Comparison of ENCODE assay signal across 9 cellular contexts in genomic region chr20:31700747-31701146, GRCh38. TPM values are rescaled to one million over a fixed set of nuclear protein-coding genes. Genes with fewer than 3 reads are reported as not detected.
DNase-seq lines count a peak whose midpoint lies in the region; ATAC-seq, FAIRE-seq and TF ChIP-seq lines count a peak whose summit lies in the region.
"Had no signal": no experiment of that assay in that cellular context is flagged by ENCODE, and none has a peak within 500 bp of the region (broad histone marks: within the 10 kb centered on the region; RNA-seq: fewer than 3 reads in every experiment).

No MANE protein-coding gene starts in this region.

- H3K36me3 ChIP-seq in IMR-90 (ENCODE audit: control insufficient read depth, insufficient read depth, low read length) (peaks cover 4% of the 10 kb centered on the region), kidney (ENCODE audit: control insufficient read depth in 1 of 2, insufficient read depth in 2 of 2, low read length in 2 of 2) (peaks cover 8 to 10% of the 10 kb centered on the region in 2 donors), SK-N-SH (replicated peaks in 1 of 2; ENCODE audit: control insufficient read depth in 1 of 2, insufficient read depth in 2 of 2, low read length in 1 of 2) (peaks cover 6 to 32% of the 10 kb centered on the region in 2 experiments)

- H2AFZ ChIP-seq in IMR-90 (replicated peaks; ENCODE audit: low read length, poor library complexity) (no peak overlapping the region), SK-N-SH (ENCODE audit: low read depth) (no peak overlapping the region)

- H3K27ac Mint-ChIP-seq in activated naive CD8-positive, alpha-beta T cell: peak overlapping the region; percentile 55

- CTCF ChIA-PET in IMR-90 (lab: Yijun Ruan, JAX): interaction anchor here (1.5 kb wide), 1 partner anchor 23 kb away, joined by 4 read pairs; no protein-coding TSS in a partner anchor
- CTCF ChIA-PET in SK-N-SH (lab: Yijun Ruan, JAX): interaction anchor here (1.0 to 1.4 kb wide), 3 partner anchors 11 to 88 kb away, joined by 3 to 6 read pairs (median 3); no protein-coding TSS in a partner anchor

- H4K91ac ChIP-seq in IMR-90 (ENCODE audit: insufficient read depth, low read depth, low read length): peak overlapping the region; percentile 66; the same call in 1 of the 2 replicates

- peak overlapping the region; percentile 98 for H2BK5ac ChIP-seq in IMR-90 (ENCODE audit: low read depth, low read length, poor library complexity, severe bottlenecking)

- H4K8ac ChIP-seq in IMR-90 (ENCODE audit: low read depth in 2 of 2, low read length in 2 of 2): peak overlapping the region; percentile 91 to 97; a peak in 3 of 4 replicates

- H3K36me3 Mint-ChIP-seq in activated naive CD8-positive, alpha-beta T cell: peaks cover 18% of the 10 kb centered on the region

- no peak for TF ChIP-seq POLR2A in IMR-90 (IDR thresholded peaks at IDR 0.05; ENCODE audit: low read depth, low read length)

- H2BK120ac ChIP-seq in IMR-90 (ENCODE audit: low read depth, low read length): peak overlapping the region; percentile 96

- dilution Hi-C loops in IMR-90 (cut with HindIII; ENCODE audit: low sequenced_read_pairs, unreplicated experiment): no loop called here

- intact Hi-C loops in IMR-90 (cut with micrococcal nuclease): no loop called here
- intact Hi-C loops in kidney (cut with DNase I): no loop called here

- H3K27ac ChIP-seq in IMR-90 (ENCODE audit: insufficient read depth, low read length): peak overlapping the region; percentile 70; the same call in 1 of the 2 replicates
- H3K27ac ChIP-seq in kidney (ENCODE audit: low read depth in 2 of 2, low read length in 2 of 2): peak overlapping the region; percentile 82 to 94
- H3K27ac ChIP-seq in substantia nigra (ENCODE audit: low read depth, low read length, poor library complexity, severe bottlenecking): peak overlapping the region; percentile 80
- peak overlapping the region in 1 of 2 experiments; percentile 92; a peak in 3 of 4 replicates for H3K27ac ChIP-seq in SK-N-SH (ENCODE audit: low read depth in 2 of 2, low read length in 1 of 2)

- peaks cover 97% of the 10 kb centered on the region for H3K79me2 ChIP-seq in SK-N-SH (ENCODE audit: insufficient read depth)

- peak overlapping the region; percentile 95 for H2AK5ac ChIP-seq in IMR-90 (ENCODE audit: low read depth, low read length)

- no peak for DNase-seq in IMR-90
- no peak for DNase-seq in kidney
- peak in 1 of 49 donors; percentile 15 for DNase-seq in substantia nigra (lab: John Stamatoyannopoulos, UW)
- DNase-seq in SK-N-SH: no peak
- DNase-seq in NK-92 treated with Interleukin-12 subunit alpha and Interleukin-12 subunit beta, amount 100 ng/mL, for 24 hours (lab: John Stamatoyannopoulos, UW): no peak
- DNase-seq: naive B cell; stimulated activated CD4-positive, alpha-beta T cell treated with anti-CD3 and anti-CD28 coated beads, Interleukin-2, amount 100 ng/mL, for 48 hours had no signal

- peaks cover 30% of the 10 kb centered on the region for H3K4me1 ChIP-seq in IMR-90 (ENCODE audit: control insufficient read depth, insufficient read depth, low read length)
- H3K4me1 ChIP-seq in kidney (ENCODE audit: control insufficient read depth in 1 of 2, insufficient read depth in 1 of 2, low read depth in 1 of 2, low read length in 2 of 2): peaks cover 44 to 48% of the 10 kb centered on the region in 2 donors
- peaks cover 3 to 31% of the 10 kb centered on the region in 2 experiments; a peak in 3 of 4 replicates for H3K4me1 ChIP-seq in SK-N-SH (ENCODE audit: control insufficient read depth in 1 of 2, insufficient read depth in 2 of 2, low read depth in 1 of 2, low read length in 1 of 2)

- peaks cover 46% of the 10 kb centered on the region for H3K4me1 Mint-ChIP-seq in activated naive CD8-positive, alpha-beta T cell (ENCODE audit: low read depth)

- H3F3A ChIP-seq in SK-N-SH (replicated peaks; ENCODE audit: insufficient read depth): peaks cover 51% of the 10 kb centered on the region

- no peaks in the 10 kb centered on the region for H3K9me2 ChIP-seq in SK-N-SH

- TF ChIP-seq CTCF in IMR-90 (conservative IDR thresholded peaks at IDR 0.05; ENCODE audit: low read depth, low read length): no peak
- TF ChIP-seq CTCF in kidney (IDR thresholded peaks at IDR 0.05; ENCODE audit: borderline replicate concordance, extremely low read depth, insufficient read depth): no peak
- no peak for TF ChIP-seq CTCF in SK-N-SH (IDR thresholded peaks at IDR 0.05)

- H3K9me3 ChIP-seq in IMR-90 (ENCODE audit: control insufficient read depth, insufficient read depth, low read length) (no peaks in the 10 kb centered on the region), kidney (ENCODE audit: control insufficient read depth in 1 of 2, low read length in 2 of 2) (no peaks in the 10 kb centered on the region), SK-N-SH (no peaks in the 10 kb centered on the region)

- peak overlapping the region; percentile 42; the same call in 1 of the 2 replicates for H3K4ac ChIP-seq in IMR-90 (ENCODE audit: low read depth, low read length)

- H3K27me3 ChIP-seq in IMR-90 (ENCODE audit: control insufficient read depth, insufficient read depth, low read length) (no peaks in the 10 kb centered on the region), SK-N-SH (ENCODE audit: insufficient read depth) (no peaks in the 10 kb centered on the region)

- no TSS peak for BruUV-seq in IMR-90 (replicated peaks; lab: Mats Ljungman, UMichigan)

- H3K4me2 ChIP-seq in IMR-90 (ENCODE audit: low read depth, low read length) (no peak overlapping the region), SK-N-SH (no peak overlapping the region)

- TF ChIP-seq EP300 in SK-N-SH (IDR thresholded peaks at IDR 0.05; ENCODE audit: borderline replicate concordance in 1 of 2, low read depth in 1 of 2, low read length in 1 of 2): no peak

- no peak overlapping the region for H3K18ac ChIP-seq in IMR-90 (ENCODE audit: low read depth, low read length)

- H3K9me3 Mint-ChIP-seq in activated naive CD8-positive, alpha-beta T cell (ENCODE audit: low read depth): no peaks in the 10 kb centered on the region

- no peaks in the 10 kb centered on the region for H4K20me1 ChIP-seq in IMR-90 (ENCODE audit: insufficient read depth, low read length)
- no peaks in the 10 kb centered on the region for H4K20me1 ChIP-seq in SK-N-SH (ENCODE audit: insufficient read depth)

- in situ Hi-C loops in IMR-90 (cut with MboI; ENCODE audit: low sequenced_read_pairs): no loop called here

- H3K14ac ChIP-seq in IMR-90 (replicated peaks; ENCODE audit: low read depth, low read length): peak overlapping the region; percentile 83

- H3K79me1 ChIP-seq in IMR-90 (ENCODE audit: low read depth in 1 of 2, low read length in 2 of 2): peaks cover 16 to 64% of the 10 kb centered on the region in 2 experiments

- TF ChIP-seq RAD21 in IMR-90 (IDR thresholded peaks at IDR 0.05; ENCODE audit: low read length) (no peak), SK-N-SH (IDR thresholded peaks at IDR 0.05; ENCODE audit: low read length) (no peak)

- 0 out of 3 replicates have a peak overlapping the region, but pooled peaks have one; percentile 54 for H2BK15ac ChIP-seq in IMR-90 (ENCODE audit: low read depth, low read length)

- ATAC-seq in IMR-90 (ENCODE audit: low read depth): no peak
- ATAC-seq in GM19463 (IDR thresholded peaks at IDR 0.05; ENCODE audit: unreplicated experiment): no peak

- H3K9ac ChIP-seq in IMR-90 (ENCODE audit: low read depth, low read length) (no peak overlapping the region), kidney (ENCODE audit: low read length in 2 of 2) (no peak overlapping the region), SK-N-SH (no peak overlapping the region)

- H3K4me3 Mint-ChIP-seq in activated naive CD8-positive, alpha-beta T cell: peak overlapping the region; percentile 17
- H3K4me3 Mint-ChIP-seq: naive B cell had no signal

- H3K27me3 Mint-ChIP-seq in activated naive CD8-positive, alpha-beta T cell: no peaks in the 10 kb centered on the region
- H3K27me3 Mint-ChIP-seq: naive B cell had no signal

- no peak overlapping the region for H3K56ac ChIP-seq in IMR-90 (ENCODE audit: extremely low read depth, insufficient read depth, low read length)

- peak overlapping the region; percentile 96; the same call in 1 of the 2 replicates for H3K23ac ChIP-seq in IMR-90 (ENCODE audit: low read depth, low read length)

- no peak overlapping the region for H4K5ac ChIP-seq in IMR-90 (ENCODE audit: low read depth, low read length)

- no CpG with 5 or more reads among the region's 5 CpGs for WGBS in IMR-90 (ENCODE audit: extremely low coverage in 2 of 2, insufficient read length in 1 of 2), 2 experiments
- 98% methylated on average over 5 of the region's 5 CpGs for WGBS in SK-N-SH (ENCODE audit: low lambda C conversion rate)

- FAIRE-seq in kidney (lab: Jason Lieb, UNC): no peak

- H3K4me3 ChIP-seq in IMR-90 (ENCODE audit: insufficient read depth, low read depth, low read length) (no peak overlapping the region), kidney (ENCODE audit: low read length in 2 of 2) (no peak overlapping the region), SK-N-SH (ENCODE audit: low read depth in 2 of 2, low read length in 1 of 2) (no peak overlapping the region)

- H2BK20ac ChIP-seq in IMR-90 (ENCODE audit: low read depth, low read length): peak overlapping the region; percentile 97; the same call in 1 of the 2 replicates

- no peak overlapping the region for H2AK9ac ChIP-seq in IMR-90 (replicated peaks; ENCODE audit: low read depth, low read length, poor library complexity)

- POLR2A ChIA-PET in IMR-90 (lab: Charles Lee; ENCODE audit: unreplicated experiment): interaction anchor here (0.6 to 1.1 kb wide), 2 partner anchors 12 to 47 kb away, joined by 3 to 4 read pairs; no protein-coding TSS in a partner anchor
- POLR2A ChIA-PET in SK-N-SH (lab: Yijun Ruan, JAX): no interaction called here

- peaks cover 21% of the 10 kb centered on the region for H3K9me1 ChIP-seq in IMR-90 (ENCODE audit: insufficient read depth, low read length)

RNA-seq across cellular contexts. Expression of gene BCL2L1, which starts 21.9 kb away (rescaled TPM):
- total RNA-seq in IMR-90 (2012; rRNA removed) (41.9 and 45.5 TPM in 2 replicates), kidney (139 TPM)
- polyA plus RNA-seq in IMR-90 (2012; rRNA removed) (40.2 and 41.9 TPM in 2 replicates), kidney (ENCODE audit: insufficient read depth, low read depth, low replicate concordance) (132 TPM), SK-N-SH (2012; rRNA removed) (99.9 and 103 TPM in 2 replicates)
- 44.9 and 47.2 TPM in 2 replicates for polyA plus RNA-seq in IMR-90 (2012; cell fraction: cytosol; rRNA removed)
- 22.6 and 23.8 TPM in 2 replicates for polyA plus RNA-seq in IMR-90 (2012; cell fraction: nucleus; rRNA removed; ENCODE audit: low replicate concordance)
- 72.3 and 83.8 TPM in 2 replicates for polyA plus RNA-seq in SK-N-SH (2012; cell fraction: cytosol; rRNA removed)
- polyA plus RNA-seq in SK-N-SH (2012; cell fraction: nucleus; rRNA removed): 61.3 and 62.2 TPM in 2 replicates

RNA-seq across cellular contexts. Expression of gene TPX2, which starts 38.3 kb away (rescaled TPM):
- total RNA-seq in IMR-90 (2012; rRNA removed): 72.2 and 82.2 TPM in 2 replicates
- 27.6 and 28.5 TPM in 2 replicates for polyA plus RNA-seq in IMR-90 (2012; rRNA removed)
- 4.8 and 19.2 TPM in 2 replicates for polyA plus RNA-seq in IMR-90 (2012; cell fraction: cytosol; rRNA removed)
- polyA plus RNA-seq in IMR-90 (2012; cell fraction: nucleus; rRNA removed; ENCODE audit: low replicate concordance): 3.2 and 12.0 TPM in 2 replicates
- total RNA-seq in kidney: 1.4 TPM
- polyA plus RNA-seq in kidney (ENCODE audit: insufficient read depth, low read depth, low replicate concordance): 0.47 TPM
- 14.4 and 17.1 TPM in 2 replicates for polyA plus RNA-seq in SK-N-SH (2012; rRNA removed)
- polyA plus RNA-seq in SK-N-SH (2012; cell fraction: cytosol; rRNA removed): 19.1 and 20.2 TPM in 2 replicates
- 12.7 and 12.8 TPM in 2 replicates for polyA plus RNA-seq in SK-N-SH (2012; cell fraction: nucleus; rRNA removed)
